9 cellular contexts compared by ENCODE assay signal in genomic region chr11:88016392-88017020, GRCh38.
DNase-seq lines count a peak whose midpoint lies in the region; ATAC-seq, FAIRE-seq and TF ChIP-seq lines count a peak whose summit lies in the region.
"Had no signal": no experiment of that assay in that cellular context is flagged by ENCODE, and none has a peak within 500 bp of the region (broad histone marks: within the 10 kb centered on the region; RNA-seq: fewer than 3 reads in every experiment).

No MANE protein-coding gene starts in this region.

- H3K4me3 ChIP-seq in GM12878 = no peak overlapping the region
- H3K4me3 ChIP-seq: skin epidermis had no signal

- no peak for TF ChIP-seq EP300 in GM12878 (IDR thresholded peaks at IDR 0.05; ENCODE audit: borderline replicate concordance in 1 of 2, control insufficient read depth in 1 of 2, low read depth in 2 of 2, low read length in 2 of 2)

- TF ChIP-seq RAD21 in GM12878 (IDR thresholded peaks at IDR 0.05; ENCODE audit: insufficient read depth, low read depth, low read length) = peak; percentile 96

- intact Hi-C loops in GM12878 (cut with micrococcal nuclease; ENCODE audit: unreplicated experiment) = loop anchor here (1.0 to 2.0 kb wide), 3 partner anchors 265 to 536 kb away; no protein-coding TSS in a partner anchor

- no peaks in the 10 kb centered on the region; the same call in 2 of the 3 replicates for H3K9me3 ChIP-seq in GM12878 (replicated peaks; ENCODE audit: control insufficient read depth, insufficient read depth, low read length)

- peak; percentile 89 for ATAC-seq in HG02884 (IDR thresholded peaks at IDR 0.05; ENCODE audit: unreplicated experiment)
- ATAC-seq in GM12878 = peak; percentile 98

- no peaks in the 10 kb centered on the region; a peak in 1 of 4 replicates for H3K27me3 ChIP-seq in GM12878 (replicated peaks in 1 of 2; ENCODE audit: control insufficient read depth in 2 of 2, insufficient read depth in 2 of 2, low read length in 1 of 2)

- RAD21 ChIA-PET in GM12878 (lab: Charles Lee; ENCODE audit: unreplicated experiment) = interaction anchor here (0.5 to 3.8 kb wide), 18 partner anchors 11 to 870 kb away, joined by 3 to 46 read pairs (median 3); no protein-coding TSS in a partner anchor

- no peak overlapping the region for H3K27ac ChIP-seq in GM12878 (ENCODE audit: control insufficient read depth, insufficient read depth)
- H3K27ac ChIP-seq: skin epidermis had no signal

- no TSS peak for BruUV-seq in GM12878 (replicated peaks; lab: Mats Ljungman, UMichigan)

- H3K9ac ChIP-seq in GM12878 (ENCODE audit: control insufficient read depth, insufficient read depth, low read length) = no peak overlapping the region

- peak; percentile 72 to 88 (median 76); a peak in 5 of 6 replicates for TF ChIP-seq CTCF in GM12878 (IDR thresholded peaks at IDR 0.05 in 2 of 3, conservative IDR thresholded peaks at IDR 0.05 in 1 of 3; ENCODE audit: control insufficient read depth in 2 of 3, extremely low read depth in 1 of 3, insufficient read depth in 1 of 3, low read depth in 3 of 3, low read length in 3 of 3)

- in situ Hi-C loops in GM12878 (cut with MboI) = loop anchor here (25.0 kb wide), 2 partner anchors 521 to 871 kb away; no protein-coding TSS in a partner anchor

- FAIRE-seq in GM12878 (lab: Jason Lieb, UNC) = peak; percentile 77

- no peak overlapping the region for H2AFZ ChIP-seq in GM12878 (ENCODE audit: control insufficient read depth, low read depth, low read length)

- SMC1A ChIA-PET in GM12878 (lab: Charles Lee; ENCODE audit: uncharacterized antibody, unreplicated experiment) = interaction anchor here (0.7 to 5.2 kb wide), 23 partner anchors 8 to 870 kb away, joined by 3 to 60 read pairs (median 4); partner anchors contain the start of gene CTSC

- POLR2A ChIA-PET in GM12878 (lab: Charles Lee) = no interaction called here

- H4K20me1 ChIP-seq in GM12878 (ENCODE audit: control insufficient read depth, insufficient read depth) = no peaks in the 10 kb centered on the region

- H3K36me3 ChIP-seq in GM12878 (ENCODE audit: control insufficient read depth in 2 of 2, insufficient read depth in 2 of 2, low read length in 1 of 2) = no peaks in the 10 kb centered on the region

- H3K79me2 ChIP-seq in GM12878 (ENCODE audit: control insufficient read depth, insufficient read depth, low read length) = no peaks in the 10 kb centered on the region

- H3K4me1 ChIP-seq in GM12878 (ENCODE audit: control insufficient read depth, insufficient read depth, low read length) = no peaks in the 10 kb centered on the region

- H3K4me2 ChIP-seq in GM12878 (ENCODE audit: control insufficient read depth, insufficient read depth) = no peak overlapping the region

- peak; percentile 5 to 9 for DNase-seq in activated CD8-positive, alpha-beta memory T cell treated with anti-CD3 and anti-CD28 coated beads for 1 hour (ENCODE audit: extremely low read depth in 1 of 2, low read depth in 1 of 2)
- no peak for DNase-seq in activated CD8-positive, alpha-beta memory T cell treated with anti-CD3 and anti-CD28 coated beads, Interleukin-2, amount 50 U/mL, for 48 hours
- peak; percentile 74 for DNase-seq in NCI-H1694 (lab: John Stamatoyannopoulos, UW)
- DNase-seq in T-helper 1 cell = peak in 4 of 5 donors; percentile 16 to 63 (median 35)
- peak; percentile 27 for DNase-seq in GM12878 (ENCODE audit: low read depth, low spot score)
- peak; percentile 85 for DNase-seq in iris pigment epithelial cell (ENCODE audit: low read depth)
- peak; percentile 17 to 33 (median 24) for DNase-seq in stimulated activated CD4-positive, alpha-beta T cell treated with anti-CD3 and anti-CD28 coated beads, Interleukin-1b, Interleukin-23, amount 100 ng/mL, for 24 hours (ENCODE audit: low read depth in 4 of 4, low spot score in 1 of 4)

- WGBS in GM12878 (ENCODE audit: insufficient coverage, insufficient replicate concordance, low lambda C conversion rate, missing lambda C conversion rate) = 0% methylated on average over 2 of the region's 2 CpGs

- no peak for TF ChIP-seq POLR2A in GM12878 (IDR thresholded peaks at IDR 0.05; ENCODE audit: low read depth, low read length)

- CTCF ChIA-PET in GM12878 (lab: Yijun Ruan, JAX) = interaction anchor here (0.6 to 4.5 kb wide), 40 partner anchors 8 to 870 kb away, joined by 3 to 107 read pairs (median 3); no protein-coding TSS in a partner anchor

TF ChIP-seq in GM12878, 131 proteins besides CTCF, POLR2A, EP300 and RAD21:
- TF ChIP-seq JUNB (IDR thresholded peaks at IDR 0.05) (no peak), FOXM1 (IDR thresholded peaks at IDR 0.05; ENCODE audit: low read depth, low read length) (peak; percentile 28; the same call in 1 of the 2 replicates), ZNF24 (IDR thresholded peaks at IDR 0.05) (peak; percentile 38; the same call in 1 of the 2 replicates), SMC3 (IDR thresholded peaks at IDR 0.05; ENCODE audit: borderline replicate concordance, low read length) (peak; percentile 96), CBFB (IDR thresholded peaks at IDR 0.05; ENCODE audit: low read depth) (no peak), ZBTB11 (CRISPR knock-in tag; IDR thresholded peaks at IDR 0.05) (no peak), PAX5 (IDR thresholded peaks at IDR 0.05; ENCODE audit: borderline replicate concordance, low read depth, low read length) (no peak), ATF2 (IDR thresholded peaks at IDR 0.05; ENCODE audit: low read length) (no peak)
- TF ChIP-seq, protein P1, sequence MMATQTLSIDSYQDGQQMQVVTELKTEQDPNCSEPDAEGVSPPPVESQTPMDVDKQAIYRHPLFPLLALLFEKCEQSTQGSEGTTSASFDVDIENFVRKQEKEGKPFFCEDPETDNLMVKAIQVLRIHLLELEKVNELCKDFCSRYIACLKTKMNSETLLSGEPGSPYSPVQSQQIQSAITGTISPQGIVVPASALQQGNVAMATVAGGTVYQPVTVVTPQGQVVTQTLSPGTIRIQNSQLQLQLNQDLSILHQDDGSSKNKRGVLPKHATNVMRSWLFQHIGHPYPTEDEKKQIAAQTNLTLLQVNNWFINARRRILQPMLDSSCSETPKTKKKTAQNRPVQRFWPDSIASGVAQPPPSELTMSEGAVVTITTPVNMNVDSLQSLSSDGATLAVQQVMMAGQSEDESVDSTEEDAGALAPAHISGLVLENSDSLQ (IDR thresholded peaks at IDR 0.05) = no peak
